In genomic region chr20:52427960-52428359, GRCh38 we compare ENCODE assay signal across 39 cellular contexts.
"Had no signal": no experiment of that assay in that cellular context is flagged by ENCODE, and none has a peak within 500 bp of the region (broad histone marks: within the 10 kb centered on the region; RNA-seq: fewer than 3 reads in every experiment).

No MANE protein-coding gene starts in this region.

- H3K27ac Mint-ChIP-seq: activated B cell treated with CpG ODN at 0.5 μM for 24 hours; activated CD4-positive, alpha-beta memory T cell treated with anti-CD3 and anti-CD28 coated beads for 36 hours; activated CD4-positive, alpha-beta T cell treated with anti-CD3 and anti-CD28 coated beads, Interleukin-2, amount 10 ng/mL, durations not matched to agents 24 days and 14 days; activated CD8-positive, alpha-beta T cell treated with anti-CD3 and anti-CD28 coated beads for 36 hours; activated naive CD4-positive, alpha-beta T cell treated with anti-CD3 and anti-CD28 coated beads, Interleukin-2, amount 10 ng/mL, durations not matched to agents 7 days and 5 days; activated naive CD4-positive, alpha-beta T cell treated with anti-CD3 and anti-CD28 coated beads, Interleukin-2, amount 50 U/mL, for 24 hours; activated naive CD8-positive, alpha-beta T cell; activated naive CD8-positive, alpha-beta T cell treated with anti-CD3 and anti-CD28 coated beads, Interleukin-2, amount 10 ng/mL, durations not matched to agents 7 days and 5 days; activated naive CD8-positive, alpha-beta T cell treated with anti-CD3 and anti-CD28 coated beads, Interleukin-2, amount 50 U/mL, for 24 hours; activated T-cell treated with anti-CD3 and anti-CD28 coated beads, Interleukin-2, amount 50 U/mL, for 72 hours; activated T-helper 1 cell treated with anti-CD3 and anti-CD28 coated beads, Interleukin-12 subunit alpha, Interleukin-12 subunit beta, Interleukin-2, Interleukin-4 antibody, amounts not matched to agents 30 ng/mL and 10 ng/mL and 1 ng/mL, durations not matched to agents 14 hours and 24 hours and 36 hours; activated T-helper 2 cell treated with anti-CD3 and anti-CD28 coated beads, Interferon-gamma antibody, Interleukin-2, Interleukin-4, amounts not matched to agents 10 μg/mL and 5 μg/mL and 100 μg/mL, durations not matched to agents 14 hours and 24 hours and 36 hours; brain; T-helper 1 cell treated with Interleukin-12 subunit alpha and Interleukin-12 subunit beta and Interleukin-4 antibody, amounts not matched to agents 30 μg/mL and 1 μg/mL, for 36 hours; T-helper 2 cell treated with Interferon-gamma antibody and Interleukin-4, amounts not matched to agents 5 μg/mL and 100 μg/mL, for 36 hours had no signal

- H3K4me1 ChIP-seq: ascending aorta had no signal

- H3K27me3 Mint-ChIP-seq: activated B cell treated with CpG ODN at 0.5 μM for 24 hours; activated CD4-positive, alpha-beta memory T cell treated with anti-CD3 and anti-CD28 coated beads for 36 hours; activated CD4-positive, alpha-beta T cell treated with anti-CD3 and anti-CD28 coated beads, Interleukin-2, amount 10 ng/mL, durations not matched to agents 24 days and 14 days; activated CD8-positive, alpha-beta T cell treated with anti-CD3 and anti-CD28 coated beads for 36 hours; activated naive CD4-positive, alpha-beta T cell treated with anti-CD3 and anti-CD28 coated beads, Interleukin-2, amount 10 ng/mL, durations not matched to agents 7 days and 5 days; activated naive CD4-positive, alpha-beta T cell treated with anti-CD3 and anti-CD28 coated beads, Interleukin-2, amount 50 U/mL, for 24 hours; activated naive CD8-positive, alpha-beta T cell; activated naive CD8-positive, alpha-beta T cell treated with anti-CD3 and anti-CD28 coated beads, Interleukin-2, amount 10 ng/mL, durations not matched to agents 7 days and 5 days; activated naive CD8-positive, alpha-beta T cell treated with anti-CD3 and anti-CD28 coated beads, Interleukin-2, amount 50 U/mL, for 24 hours; central memory CD8-positive, alpha-beta T cell had no signal

- H3K4me3 Mint-ChIP-seq: activated B cell treated with CpG ODN at 0.5 μM for 24 hours; activated CD4-positive, alpha-beta memory T cell treated with anti-CD3 and anti-CD28 coated beads for 36 hours; activated CD4-positive, alpha-beta T cell treated with anti-CD3 and anti-CD28 coated beads, Interleukin-2, amount 10 ng/mL, durations not matched to agents 24 days and 14 days; activated CD8-positive, alpha-beta T cell treated with anti-CD3 and anti-CD28 coated beads for 36 hours; activated naive CD4-positive, alpha-beta T cell treated with anti-CD3 and anti-CD28 coated beads, Interleukin-2, amount 10 ng/mL, durations not matched to agents 7 days and 5 days; activated naive CD4-positive, alpha-beta T cell treated with anti-CD3 and anti-CD28 coated beads, Interleukin-2, amount 50 U/mL, for 24 hours; activated naive CD8-positive, alpha-beta T cell; activated naive CD8-positive, alpha-beta T cell treated with anti-CD3 and anti-CD28 coated beads, Interleukin-2, amount 10 ng/mL, durations not matched to agents 7 days and 5 days; activated naive CD8-positive, alpha-beta T cell treated with anti-CD3 and anti-CD28 coated beads, Interleukin-2, amount 50 U/mL, for 24 hours; activated T-cell treated with anti-CD3 and anti-CD28 coated beads, Interleukin-2, amount 50 U/mL, for 4 hours; activated T-cell treated with anti-CD3 and anti-CD28 coated beads, Interleukin-2, amount 50 U/mL, for 72 hours; activated T-helper 1 cell treated with anti-CD3 and anti-CD28 coated beads, Interleukin-12 subunit alpha, Interleukin-12 subunit beta, Interleukin-2, Interleukin-4 antibody, amounts not matched to agents 30 ng/mL and 10 ng/mL and 1 ng/mL, durations not matched to agents 14 hours and 24 hours and 36 hours; brain; central memory CD8-positive, alpha-beta T cell; T-helper 1 cell treated with Interleukin-12 subunit alpha and Interleukin-12 subunit beta and Interleukin-4 antibody, amounts not matched to agents 30 μg/mL and 1 μg/mL, for 36 hours; T-helper 2 cell treated with Interferon-gamma antibody and Interleukin-4, amounts not matched to agents 5 μg/mL and 100 μg/mL, for 36 hours had no signal

- H3K36me3 Mint-ChIP-seq: activated CD4-positive, alpha-beta memory T cell treated with anti-CD3 and anti-CD28 coated beads for 36 hours; activated naive CD4-positive, alpha-beta T cell treated with anti-CD3 and anti-CD28 coated beads, Interleukin-2, amount 10 ng/mL, durations not matched to agents 7 days and 5 days; activated naive CD8-positive, alpha-beta T cell; activated naive CD8-positive, alpha-beta T cell treated with anti-CD3 and anti-CD28 coated beads, Interleukin-2, amount 10 ng/mL, durations not matched to agents 7 days and 5 days; brain had no signal

- H3K4me3 ChIP-seq: ascending aorta, cardiac muscle cell had no signal

- FAIRE-seq: bronchial epithelial cell, TTC549 had no signal

- ATAC-seq: activated CD8-positive, alpha-beta T cell treated with anti-CD3 and anti-CD28 coated beads for 36 hours; activated naive CD8-positive, alpha-beta T cell treated with anti-CD3 and anti-CD28 coated beads, Interleukin-2, amount 50 U/mL, for 24 hours; activated T-cell treated with anti-CD3 and anti-CD28 coated beads, Interleukin-2, amount 50 U/mL, for 4 hours; activated T-cell treated with anti-CD3 and anti-CD28 coated beads, Interleukin-2, amount 50 U/mL, for 72 hours had no signal

- H3K36me3 ChIP-seq: ascending aorta, cardiac muscle cell had no signal

- H3K9me3 ChIP-seq: ascending aorta had no signal

- H3K27ac ChIP-seq: ascending aorta, cardiac muscle cell, VCaP had no signal

- DNase-seq: activated B cell treated with CpG ODN at 0.5 μM for 24 hours; activated CD4-positive, alpha-beta memory T cell treated with anti-CD3 and anti-CD28 coated beads for 36 hours; activated CD4-positive, alpha-beta T cell treated with anti-CD3 and anti-CD28 coated beads for 4 hours; activated CD4-positive, alpha-beta T cell treated with anti-CD3 and anti-CD28 coated beads, Interleukin-2, amount 10 ng/mL, durations not matched to agents 24 days and 14 days; activated CD4-positive, alpha-beta T cell treated with anti-CD3 and anti-CD28 coated beads, Interleukin-2, amount 50 U/mL, for 1 hour; activated CD4-positive, alpha-beta T cell treated with anti-CD3 and anti-CD28 coated beads, Interleukin-2, amount 50 U/mL, for 4 hours; activated CD4-positive, CD25-positive, alpha-beta regulatory T cell treated with anti-CD3 and anti-CD28 coated beads, Interleukin-2, amount 50 U/mL, for 72 hours; activated CD8-positive, alpha-beta memory T cell treated with anti-CD3 and anti-CD28 coated beads, Interleukin-2, amount 50 U/mL, for 4 hours; activated CD8-positive, alpha-beta T cell treated with anti-CD3 and anti-CD28 coated beads for 36 hours; activated effector memory CD4-positive, alpha-beta T cell treated with Interleukin-2 at 50 U/mL for 16 hours; activated gamma-delta T cell; activated naive CD4-positive, alpha-beta T cell treated with anti-CD3 and anti-CD28 coated beads, Interleukin-2, amount 10 ng/mL, durations not matched to agents 7 days and 5 days; activated naive CD4-positive, alpha-beta T cell treated with Interleukin-2 at 50 U/mL for 16 hours; activated naive CD8-positive, alpha-beta T cell treated with anti-CD3 and anti-CD28 coated beads, Interleukin-2, amount 10 ng/mL, durations not matched to agents 7 days and 5 days; activated naive CD8-positive, alpha-beta T cell treated with anti-CD3 and anti-CD28 coated beads, Interleukin-2, amount 50 U/mL, for 24 hours; activated T-cell treated with anti-CD3 and anti-CD28 coated beads for 4 hours; activated T-cell treated with anti-CD3 and anti-CD28 coated beads, Interleukin-2, amount 50 U/mL, for 1 hour; activated T-cell treated with anti-CD3 and anti-CD28 coated beads, Interleukin-2, amount 50 U/mL, for 4 hours; activated T-cell treated with anti-CD3 and anti-CD28 coated beads, Interleukin-2, amount 50 U/mL, for 72 hours; amygdala; anterior cingulate cortex; caudate nucleus; cerebellar nuclear complex; T-helper 1 cell; T-helper 2 cell; T-helper 9 cell had no signal

- H3K27me3 ChIP-seq: ascending aorta, cardiac muscle cell had no signal

- H3K4me1 Mint-ChIP-seq: activated B cell treated with CpG ODN at 0.5 μM for 24 hours; activated CD4-positive, alpha-beta T cell treated with anti-CD3 and anti-CD28 coated beads, Interleukin-2, amount 10 ng/mL, durations not matched to agents 24 days and 14 days; activated naive CD4-positive, alpha-beta T cell treated with anti-CD3 and anti-CD28 coated beads, Interleukin-2, amount 10 ng/mL, durations not matched to agents 7 days and 5 days; activated naive CD8-positive, alpha-beta T cell treated with anti-CD3 and anti-CD28 coated beads, Interleukin-2, amount 10 ng/mL, durations not matched to agents 7 days and 5 days; brain had no signal
